20 cellular contexts compared by ENCODE assay signal in the genomic region with DNA sequence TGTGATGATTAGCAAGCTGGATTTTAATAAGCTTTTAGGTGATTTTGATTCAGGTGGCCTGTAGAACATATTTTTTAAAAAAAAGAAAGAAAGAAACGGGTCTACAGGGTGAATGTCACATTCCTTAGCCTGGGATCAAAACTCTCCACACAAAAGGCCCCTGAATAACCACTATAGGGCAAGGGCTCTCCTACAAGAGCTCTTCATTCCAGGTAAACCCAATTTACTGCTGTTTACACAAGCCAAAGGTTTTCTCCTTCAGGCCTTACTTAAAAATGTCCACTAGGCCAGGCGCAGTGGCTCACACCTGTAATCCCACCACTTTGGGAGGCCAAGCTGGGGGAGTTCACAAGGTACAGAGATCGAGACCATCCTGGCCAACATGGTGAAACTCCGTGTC. TPM values are rescaled to one million over a fixed set of nuclear protein-coding genes. Genes with fewer than 3 reads are reported as not detected.
DNase-seq lines count a peak whose midpoint lies in the region; ATAC-seq and TF ChIP-seq lines count a peak whose summit lies in the region.
"Had no signal": no experiment of that assay in that cellular context is flagged by ENCODE, and none has a peak within 500 bp of the region (broad histone marks: within the 10 kb centered on the region; RNA-seq: fewer than 3 reads in every experiment).

No MANE protein-coding gene starts in this region.

- H3K79me2 ChIP-seq in GM23248 (ENCODE audit: insufficient read depth): peaks cover 100% of the 10 kb centered on the region

- H3K4me1 ChIP-seq in RWPE2 (ENCODE audit: insufficient read depth, poor library complexity, severe bottlenecking) (peaks cover 28% of the 10 kb centered on the region), lower lobe of right lung (peaks cover 96% of the 10 kb centered on the region), GM23248 (ENCODE audit: insufficient read depth) (peaks cover 26% of the 10 kb centered on the region)

- peak overlapping the region; percentile 28 for H3K27ac ChIP-seq in RWPE2 (ENCODE audit: poor library complexity, severe bottlenecking)
- no peak overlapping the region for H3K27ac ChIP-seq in lower lobe of right lung
- no peak overlapping the region for H3K27ac ChIP-seq in GM23248
- H3K27ac ChIP-seq: right atrium auricular region had no signal

- H3K36me3 Mint-ChIP-seq in Calu3 (ENCODE audit: insufficient read depth, unreplicated experiment): peaks cover 63% of the 10 kb centered on the region
- H3K36me3 Mint-ChIP-seq in activated T-helper 2 cell treated with anti-CD3 and anti-CD28 coated beads, Interferon-gamma antibody, Interleukin-2, Interleukin-4, amounts not matched to agents 10 μg/mL and 5 μg/mL and 100 μg/mL, durations not matched to agents 14 hours and 24 hours and 36 hours (ENCODE audit: low read depth): peaks cover 51% of the 10 kb centered on the region

- H2AFZ ChIP-seq in GM23248: no peak overlapping the region

- DNase-seq in NCI-H2029 treated with DMSO at 0.1 percent for 48 hours (lab: John Stamatoyannopoulos, UW) (peak; percentile 16), NCI-H2029 (lab: John Stamatoyannopoulos, UW) (no peak), Calu3 (no peak), RWPE2 (ENCODE audit: low spot score) (no peak), lower lobe of right lung (no peak), GM23248 (no peak), medulla oblongata (ENCODE audit: extremely low spot score) (no peak)
- DNase-seq in activated T-helper 2 cell treated with anti-CD3 and anti-CD28 coated beads, Interferon-gamma antibody, Interleukin-2, Interleukin-4, amounts not matched to agents 10 μg/mL and 5 μg/mL and 100 μg/mL, durations not matched to agents 14 hours and 24 hours and 36 hours (ENCODE audit: low spot score): no peak
- DNase-seq: 8988T; activated CD8-positive, alpha-beta memory T cell treated with anti-CD3 and anti-CD28 coated beads for 24 hours; activated gamma-delta T cell; hypothalamus; NCI-H1092; NCI-H526 treated with DMSO at 0.1 percent for 48 hours; nucleus accumbens; stimulated activated naive CD4-positive, alpha-beta T cell treated with Interleukin-2 at 50 U/mL for 16 hours; SW 1271 had no signal

- WGBS in GM23248 (ENCODE audit: low coverage in 1 of 2, low lambda C conversion rate in 2 of 2, missing lambda C conversion rate in 2 of 2), 2 experiments: 47 to 53% methylated on average over 4 of the region's 4 CpGs

- H3K4me3 Mint-ChIP-seq in Calu3 (ENCODE audit: low read depth, unreplicated experiment): peak overlapping the region; percentile 12
- no peak overlapping the region for H3K4me3 Mint-ChIP-seq in activated T-helper 2 cell treated with anti-CD3 and anti-CD28 coated beads, Interferon-gamma antibody, Interleukin-2, Interleukin-4, amounts not matched to agents 10 μg/mL and 5 μg/mL and 100 μg/mL, durations not matched to agents 14 hours and 24 hours and 36 hours (ENCODE audit: low read depth)

- BruUV-seq in Calu3 (replicated peaks; lab: Mats Ljungman, UMichigan): no TSS peak

- H3K9ac ChIP-seq in GM23248: no peak overlapping the region

- intact Hi-C loops in Calu3 (cut with micrococcal nuclease; ENCODE audit: unreplicated experiment): loop anchor here (2.0 to 10.0 kb wide), 2 partner anchors 39 to 437 kb away; no protein-coding TSS in a partner anchor
- intact Hi-C loops in lower lobe of right lung (cut with DNase I): no loop called here
- intact Hi-C loops in activated T-helper 2 cell treated with anti-CD3 and anti-CD28 coated beads, Interferon-gamma antibody, Interleukin-2, Interleukin-4, amounts not matched to agents 10 μg/mL and 5 μg/mL and 100 μg/mL, durations not matched to agents 14 hours and 24 hours and 36 hours (cut with micrococcal nuclease): no loop called here

- peaks cover 25% of the 10 kb centered on the region for H3F3A ChIP-seq in GM23248 (ENCODE audit: insufficient read depth)

- H3K36me3 ChIP-seq in RWPE2 (ENCODE audit: low read depth) (no peaks in the 10 kb centered on the region), lower lobe of right lung (no peaks in the 10 kb centered on the region), GM23248 (ENCODE audit: low read depth) (no peaks in the 10 kb centered on the region)
- H3K36me3 ChIP-seq: right atrium auricular region had no signal

- H3K27me3 ChIP-seq in RWPE2 (ENCODE audit: insufficient read depth, poor library complexity, severe bottlenecking): no peaks in the 10 kb centered on the region
- no peaks in the 10 kb centered on the region for H3K27me3 ChIP-seq in lower lobe of right lung (ENCODE audit: low read depth)
- no peaks in the 10 kb centered on the region for H3K27me3 ChIP-seq in GM23248 (replicated peaks; ENCODE audit: insufficient read depth)
- H3K27me3 ChIP-seq: right atrium auricular region had no signal

- H3K27me3 Mint-ChIP-seq in Calu3 (ENCODE audit: unreplicated experiment): no peaks in the 10 kb centered on the region
- no peaks in the 10 kb centered on the region for H3K27me3 Mint-ChIP-seq in activated T-helper 2 cell treated with anti-CD3 and anti-CD28 coated beads, Interferon-gamma antibody, Interleukin-2, Interleukin-4, amounts not matched to agents 10 μg/mL and 5 μg/mL and 100 μg/mL, durations not matched to agents 14 hours and 24 hours and 36 hours (ENCODE audit: low read depth)

- no peak overlapping the region for H3K27ac Mint-ChIP-seq in Calu3 (ENCODE audit: unreplicated experiment)
- H3K27ac Mint-ChIP-seq in activated T-helper 2 cell treated with anti-CD3 and anti-CD28 coated beads, Interferon-gamma antibody, Interleukin-2, Interleukin-4, amounts not matched to agents 10 μg/mL and 5 μg/mL and 100 μg/mL, durations not matched to agents 14 hours and 24 hours and 36 hours: no peak overlapping the region

- H3K9me3 ChIP-seq in RWPE2 (ENCODE audit: severe bottlenecking): no peaks in the 10 kb centered on the region
- H3K9me3 ChIP-seq in lower lobe of right lung: no peaks in the 10 kb centered on the region
- H3K9me3 ChIP-seq in GM23248 (ENCODE audit: low read depth): no peaks in the 10 kb centered on the region
- H3K9me3 ChIP-seq: right atrium auricular region had no signal

- in situ Hi-C loops in GM23248 (cut with MboI): no loop called here

- H3K4me3 ChIP-seq in RWPE2 (ENCODE audit: severe bottlenecking): no peak overlapping the region
- H3K4me3 ChIP-seq in lower lobe of right lung: no peak overlapping the region
- H3K4me3 ChIP-seq in GM23248: no peak overlapping the region
- H3K4me3 ChIP-seq: K562, right atrium auricular region had no signal

- TF ChIP-seq CTCF in Calu3 (IDR thresholded peaks at IDR 0.05; ENCODE audit: unreplicated experiment) (no peak), RWPE2 (IDR thresholded peaks at IDR 0.05; ENCODE audit: poor library complexity, severe bottlenecking) (no peak), lower lobe of right lung (IDR thresholded peaks at IDR 0.05) (no peak)

- no peak overlapping the region for H3K4me2 ChIP-seq in GM23248 (ENCODE audit: unreplicated experiment)

- CTCF ChIA-PET in Calu3 (lab: Charles Lee): interaction anchor here (0.6 to 1.1 kb wide), 3 partner anchors 8 to 23 kb away, joined by 3 to 5 read pairs (median 4); partner anchors contain the start of gene MSL2

- peaks cover 48% of the 10 kb centered on the region for H4K20me1 ChIP-seq in GM23248 (ENCODE audit: insufficient read depth)

- ATAC-seq in RWPE2 (ENCODE audit: low read depth) (no peak), lower lobe of right lung (peak; percentile 26 to 58)
- ATAC-seq: K562, Panc1 had no signal

- no peaks in the 10 kb centered on the region for H3K9me3 Mint-ChIP-seq in Calu3 (ENCODE audit: low read depth, unreplicated experiment)
- H3K9me3 Mint-ChIP-seq in activated T-helper 2 cell treated with anti-CD3 and anti-CD28 coated beads, Interferon-gamma antibody, Interleukin-2, Interleukin-4, amounts not matched to agents 10 μg/mL and 5 μg/mL and 100 μg/mL, durations not matched to agents 14 hours and 24 hours and 36 hours: no peaks in the 10 kb centered on the region

- H3K4me1 Mint-ChIP-seq in Calu3 (ENCODE audit: low read depth, unreplicated experiment): peaks cover 63% of the 10 kb centered on the region
- peaks cover 59% of the 10 kb centered on the region for H3K4me1 Mint-ChIP-seq in activated T-helper 2 cell treated with anti-CD3 and anti-CD28 coated beads, Interferon-gamma antibody, Interleukin-2, Interleukin-4, amounts not matched to agents 10 μg/mL and 5 μg/mL and 100 μg/mL, durations not matched to agents 14 hours and 24 hours and 36 hours (ENCODE audit: low read depth)

- no peaks in the 10 kb centered on the region for H3K9me2 ChIP-seq in GM23248 (ENCODE audit: insufficient read depth)

RNA-seq across cellular contexts. Expression of gene MSL2, which starts 8.3 kb away (rescaled TPM):
- total RNA-seq in Calu3 (2022) (59.4 and 63.9 TPM in 2 replicates), lower lobe of right lung (36.9 TPM)
- 11.1 and 15.2 TPM in 2 replicates for total RNA-seq in GM23248 (2014; rRNA removed; shearing (Covaris generic))
- 3.3 and 3.5 TPM in 2 replicates for polyA plus RNA-seq in GM23248 (2016; fragmentation: Nextera tagmentation; extraction: Ambion mirVana)
- total RNA-seq in activated T-helper 2 cell treated with anti-CD3 and anti-CD28 coated beads, Interferon-gamma antibody, Interleukin-2, Interleukin-4, amounts not matched to agents 10 μg/mL and 5 μg/mL and 100 μg/mL, durations not matched to agents 14 hours and 24 hours and 36 hours: 37.0 and 37.1 TPM in 2 replicates
